ENCODE assay signal across 5 cellular contexts in the genomic region with DNA sequence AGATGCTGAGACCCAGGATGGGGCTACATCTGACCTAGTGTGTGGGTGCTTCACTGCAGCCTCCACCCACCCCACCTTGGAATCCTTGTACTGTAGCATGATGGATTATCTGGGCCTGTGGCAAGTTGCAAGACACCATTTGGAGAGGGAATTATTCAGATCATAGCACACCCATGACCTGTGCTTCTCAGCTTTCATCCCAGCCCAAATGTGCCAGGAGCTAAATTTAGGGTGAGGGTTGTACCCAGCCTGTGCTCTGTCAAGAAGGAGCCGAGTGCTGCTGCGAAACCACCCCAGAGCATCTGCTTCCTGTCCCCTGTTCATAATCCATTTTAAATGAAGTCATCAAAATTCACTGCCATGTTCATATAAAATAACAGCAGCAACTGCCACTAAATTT.
"Had no signal": no experiment of that assay in that cellular context is flagged by ENCODE, and none has a peak within 500 bp of the region (broad histone marks: within the 10 kb centered on the region; RNA-seq: fewer than 3 reads in every experiment).

No MANE protein-coding gene starts in this region.

- H3K4me3 ChIP-seq: GM23338 had no signal

- H3K27ac ChIP-seq: HL-60 had no signal

- H3K4me2 ChIP-seq: GM23338 had no signal

- H2AFZ ChIP-seq: GM23338 had no signal

- DNase-seq: H9, HCEC 1CT had no signal

- ATAC-seq: GM23338, HepG2 had no signal
